Comparison of ENCODE assay signal across 8 cellular contexts in genomic region chr7:127819975-127820778, GRCh38.
A peak's percentile ranks its signal among the peaks of the same experiment; 100 is the strongest.
DNase-seq lines count a peak whose midpoint lies in the region; ATAC-seq and TF ChIP-seq lines count a peak whose summit lies in the region.

No MANE protein-coding gene starts in this region.

- H3K27me3 ChIP-seq in mesenchymal stem cell (ENCODE audit: control insufficient read depth in 1 of 2, insufficient read depth in 1 of 2, low read length in 2 of 2), result no peaks in the 10 kb centered on the region

- H2AFZ ChIP-seq in mesenchymal stem cell (ENCODE audit: low read depth, low read length), result no peak overlapping the region

- POLR2A ChIA-PET in activated B cell treated with CpG ODN at 0.5 μM for 24 hours (lab: Charles Lee), result no interaction called here

- peaks cover 0 to 3% of the 10 kb centered on the region in 2 experiments for H3K36me3 ChIP-seq in mesenchymal stem cell (ENCODE audit: control insufficient read depth in 1 of 2, insufficient read depth in 2 of 2, low read depth in 1 of 2, low read length in 2 of 2)

- no peak overlapping the region for H3K23ac ChIP-seq in mesenchymal stem cell (ENCODE audit: low read length in 2 of 2)

- peaks cover 40% of the 10 kb centered on the region for H3K4me1 Mint-ChIP-seq in activated B cell treated with CpG ODN at 0.5 μM for 24 hours

- no peak overlapping the region for H2BK120ac ChIP-seq in mesenchymal stem cell (ENCODE audit: low read depth, low read length)

- H3K4me3 Mint-ChIP-seq in activated B cell treated with CpG ODN at 0.5 μM for 24 hours, result peak overlapping the region; percentile 38

- H3K4ac ChIP-seq in mesenchymal stem cell (ENCODE audit: low read depth in 1 of 2, low read length in 2 of 2), result no peak overlapping the region

- H3K79me1 ChIP-seq in mesenchymal stem cell (replicated peaks; ENCODE audit: low read length, poor library complexity, severe bottlenecking), result peaks cover 20% of the 10 kb centered on the region

- peaks cover 13% of the 10 kb centered on the region for H3K4me1 ChIP-seq in mesenchymal stem cell (ENCODE audit: control insufficient read depth, insufficient read depth, low read depth, low read length)

- H3K18ac ChIP-seq in mesenchymal stem cell (ENCODE audit: low read depth in 1 of 2, low read length in 2 of 2), result no peak overlapping the region

- H3K27me3 Mint-ChIP-seq in activated B cell treated with CpG ODN at 0.5 μM for 24 hours, result no peaks in the 10 kb centered on the region

- no peak overlapping the region for H3K14ac ChIP-seq in mesenchymal stem cell (ENCODE audit: low read length in 2 of 2)

- H2BK5ac ChIP-seq in mesenchymal stem cell (ENCODE audit: low read depth, low read length, poor library complexity, severe bottlenecking), result no peak overlapping the region

- H3K9ac ChIP-seq in mesenchymal stem cell (ENCODE audit: low read length), result no peak overlapping the region

- H3K27ac Mint-ChIP-seq in activated B cell treated with CpG ODN at 0.5 μM for 24 hours, result peak overlapping the region; percentile 78

- no peaks in the 10 kb centered on the region for H3K9me3 Mint-ChIP-seq in activated B cell treated with CpG ODN at 0.5 μM for 24 hours

- DNase-seq in DMS53 (lab: John Stamatoyannopoulos, UW), result peak; percentile 36
- no peak for DNase-seq in activated B cell treated with CpG ODN at 0.5 μM for 24 hours
- DNase-seq in mesenchymal stem cell, result peak; percentile 79
- no peak for DNase-seq in stimulated activated CD4-positive, alpha-beta T cell treated with anti-CD3 and anti-CD28 coated beads, Interleukin-4, amount 100 ng/mL, for 1 hour
- no peak for DNase-seq in substantia nigra (lab: John Stamatoyannopoulos, UW)

- ATAC-seq in HG02852 (IDR thresholded peaks at IDR 0.05; ENCODE audit: unreplicated experiment), result peak; percentile 35
- ATAC-seq in activated B cell treated with CpG ODN at 0.5 μM for 24 hours (ENCODE audit: low read depth), result peak; percentile 31
- ATAC-seq in HG03025 (IDR thresholded peaks at IDR 0.05; ENCODE audit: low FRiP score, unreplicated experiment), result no peak
- ATAC-seq in HG03521 (IDR thresholded peaks at IDR 0.05; ENCODE audit: unreplicated experiment), result no peak

- TF ChIP-seq CTCF in activated B cell treated with CpG ODN at 0.5 μM for 24 hours (IDR thresholded peaks at IDR 0.05), result no peak

- peak overlapping the region; percentile 78 for H3K27ac ChIP-seq in mesenchymal stem cell (ENCODE audit: low read length, poor library complexity, severe bottlenecking)
- no peak overlapping the region for H3K27ac ChIP-seq in substantia nigra (ENCODE audit: low read depth, low read length, poor library complexity, severe bottlenecking)

- no peaks in the 10 kb centered on the region for H3K9me3 ChIP-seq in mesenchymal stem cell (ENCODE audit: control insufficient read depth, low read length)

- no peak overlapping the region for H4K8ac ChIP-seq in mesenchymal stem cell (ENCODE audit: low read length)

- H2BK12ac ChIP-seq in mesenchymal stem cell (ENCODE audit: low read length in 2 of 2), result no peak overlapping the region

- no peak overlapping the region for H2AK5ac ChIP-seq in mesenchymal stem cell (ENCODE audit: low read length, severe bottlenecking)

- WGBS in mesenchymal stem cell, result 31% methylated on average over 4 of the region's 4 CpGs

- no peak overlapping the region for H3K4me2 ChIP-seq in mesenchymal stem cell (ENCODE audit: low read length, poor library complexity, severe bottlenecking)

- CTCF ChIA-PET in activated B cell treated with CpG ODN at 0.5 μM for 24 hours (lab: Charles Lee), result no interaction called here

- no peak overlapping the region for H3K4me3 ChIP-seq in mesenchymal stem cell (ENCODE audit: insufficient read depth in 1 of 2, low read depth in 1 of 2, low read length in 2 of 2)

- H4K91ac ChIP-seq in mesenchymal stem cell (ENCODE audit: low read length), result no peak overlapping the region

- intact Hi-C loops in activated B cell treated with CpG ODN at 0.5 μM for 24 hours (cut with micrococcal nuclease), result no loop called here

- H2BK15ac ChIP-seq in mesenchymal stem cell (ENCODE audit: low read depth, poor library complexity, severe bottlenecking), result no peak overlapping the region

- H3K36me3 Mint-ChIP-seq in activated B cell treated with CpG ODN at 0.5 μM for 24 hours (ENCODE audit: low read depth), result peaks cover 2% of the 10 kb centered on the region

Comparison
In these comparisons a context has a peak if more than half of its experiments do, and no peak if none do; other contexts are left out.
1. DNase-seq: peak in DMS53 (single experiment) and mesenchymal stem cell (single experiment); none in activated B cell treated with CpG ODN at 0.5 μM for 24 hours (single experiment), stimulated activated CD4-positive, alpha-beta T cell treated with anti-CD3 and anti-CD28 coated beads, Interleukin-4, amount 100 ng/mL, for 1 hour (single experiment) and substantia nigra (0 of 49).
2. ATAC-seq: peak in HG02852 (single experiment) and activated B cell treated with CpG ODN at 0.5 μM for 24 hours (single experiment); none in HG03025 (single experiment) and HG03521 (single experiment).